9 cellular contexts compared by ENCODE assay signal in the genomic region with DNA sequence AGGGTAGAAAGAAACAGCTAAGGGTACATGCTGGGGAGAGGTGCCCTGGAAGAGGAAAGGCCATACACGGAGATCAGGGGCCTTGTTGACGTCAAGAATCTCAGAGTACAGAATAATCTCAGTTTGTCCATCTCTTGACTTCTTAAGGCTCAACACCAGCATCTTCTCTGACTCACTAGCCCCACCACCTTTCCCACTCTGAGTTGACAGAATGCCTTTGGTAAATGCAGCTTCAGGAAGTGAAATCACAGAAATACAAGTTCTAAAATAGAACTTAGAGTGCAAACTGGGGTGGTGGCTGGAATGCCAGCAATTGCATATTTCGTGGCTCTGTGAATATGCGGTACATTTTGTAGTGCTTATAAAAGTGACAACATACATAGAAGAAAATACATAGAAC. TPM values are rescaled to one million over a fixed set of nuclear protein-coding genes. Genes with fewer than 3 reads are reported as not detected.
DNase-seq lines count a peak whose midpoint lies in the region; ATAC-seq, FAIRE-seq and TF ChIP-seq lines count a peak whose summit lies in the region.
"Had no signal": no experiment of that assay in that cellular context is flagged by ENCODE, and none has a peak within 500 bp of the region (broad histone marks: within the 10 kb centered on the region; RNA-seq: fewer than 3 reads in every experiment).

No MANE protein-coding gene starts in this region.

- H3K4me3 Mint-ChIP-seq in WTC11 = peak overlapping the region; percentile 100

- peaks cover 2% of the 10 kb centered on the region for H4K20me1 ChIP-seq in keratinocyte (ENCODE audit: control insufficient read depth, extremely low read depth, insufficient read depth, low read length)

- no peak for TF ChIP-seq CTCF in A549 (IDR thresholded peaks at IDR 0.05)
- TF ChIP-seq CTCF in WTC11 (IDR thresholded peaks at IDR 0.05) = no peak
- TF ChIP-seq CTCF in keratinocyte (optimal IDR thresholded peaks at IDR 0.05 in 1 of 3, IDR thresholded peaks at IDR 0.05 in 1 of 3, conservative IDR thresholded peaks at IDR 0.05 in 1 of 3; ENCODE audit: extremely low read depth in 1 of 3, insufficient read depth in 2 of 3, low read length in 3 of 3) = no peak

- DNase-seq in A549 (ENCODE audit: low read depth in 1 of 2, low spot score in 1 of 2) (peak; percentile 7 to 10), GM12891 (ENCODE audit: insufficient read length, low spot score) (no peak), WTC11 (ENCODE audit: low spot score) (no peak), keratinocyte (ENCODE audit: low read depth, low spot score) (no peak), HT-29 (ENCODE audit: low spot score) (no peak)

- peaks cover 57% of the 10 kb centered on the region for H3K79me2 ChIP-seq in keratinocyte (ENCODE audit: control insufficient read depth, insufficient read depth, low read length)

- H3K9me1 ChIP-seq in keratinocyte (ENCODE audit: control insufficient read depth, extremely low read depth, insufficient read depth, low read length) = peaks cover 4% of the 10 kb centered on the region

- no peak for TF ChIP-seq EP300 in A549 (IDR thresholded peaks at IDR 0.05)

- TF ChIP-seq POLR2A in A549 (IDR thresholded peaks at IDR 0.05; ENCODE audit: low read length) (no peak), GM12891 (IDR thresholded peaks at IDR 0.05; ENCODE audit: low read depth, low read length) (no peak)

- peaks cover 3% of the 10 kb centered on the region; the same call in 1 of the 2 replicates for H3K36me3 Mint-ChIP-seq in WTC11

- dilution Hi-C loops in keratinocyte (cut with MboI; ENCODE audit: extremely low pct_ligation_motif_present, low sequenced_read_pairs) = no loop called here

- peak overlapping the region; percentile 79 for H3K4me3 ChIP-seq in A549
- H3K4me3 ChIP-seq in keratinocyte (ENCODE audit: control insufficient read depth in 2 of 3, extremely low read depth in 1 of 3, insufficient read depth in 2 of 3, low read depth in 1 of 3, low read length in 3 of 3) = peak overlapping the region in 2 of 3 experiments; percentile 72 to 98

- CTCF ChIA-PET in A549 (lab: Yijun Ruan, JAX) (interaction anchor here (1.1 to 1.4 kb wide), 3 partner anchors 10 to 129 kb away, joined by 3 to 8 read pairs (median 6); no protein-coding TSS in a partner anchor), WTC11 (lab: Charles Lee) (interaction anchor here (1.0 to 1.1 kb wide), 2 partner anchors 54 to 117 kb away, joined by 4 to 6 read pairs; no protein-coding TSS in a partner anchor)

- TF ChIP-seq RAD21 in A549 (conservative IDR thresholded peaks at IDR 0.05 in 1 of 2, IDR thresholded peaks at IDR 0.05 in 1 of 2) = no peak

- H3K27me3 ChIP-seq in keratinocyte (ENCODE audit: control insufficient read depth, extremely low read depth, insufficient read depth, low read length) = peaks cover 2% of the 10 kb centered on the region

- FAIRE-seq in A549 (lab: Jason Lieb, UNC) = no peak
- FAIRE-seq in GM12891 (lab: Jason Lieb, UNC) = peak; percentile 57
- FAIRE-seq in keratinocyte (lab: Jason Lieb, UNC) = no peak
- FAIRE-seq: islet of Langerhans had no signal

- H3K9me3 ChIP-seq in A549 (no peaks in the 10 kb centered on the region), keratinocyte (ENCODE audit: control insufficient read depth, low read depth, low read length) (no peaks in the 10 kb centered on the region)

- ATAC-seq in A549 = no peak
- no peak for ATAC-seq in WTC11
- no peak for ATAC-seq in GM19452 (IDR thresholded peaks at IDR 0.05; ENCODE audit: unreplicated experiment)
- ATAC-seq in HG02678 (IDR thresholded peaks at IDR 0.05; ENCODE audit: unreplicated experiment) = no peak
- no peak for ATAC-seq in GM19467 (IDR thresholded peaks at IDR 0.05; ENCODE audit: unreplicated experiment)

- H3K4me1 ChIP-seq in A549 (peaks cover 15% of the 10 kb centered on the region), keratinocyte (ENCODE audit: control insufficient read depth, extremely low read depth, insufficient read depth, low read length) (peaks cover 22% of the 10 kb centered on the region)

- WGBS in A549 (ENCODE audit: missing lambda C conversion rate) = 66% methylated on average over 4 of the region's 4 CpGs

- peaks cover 3% of the 10 kb centered on the region in 2 experiments for H3K36me3 ChIP-seq in keratinocyte (ENCODE audit: control insufficient read depth in 2 of 2, extremely low read depth in 1 of 2, insufficient read depth in 2 of 2, low read length in 2 of 2)

- no peaks in the 10 kb centered on the region for H3K9me3 Mint-ChIP-seq in WTC11

- H3K4me1 Mint-ChIP-seq in WTC11 = peaks cover 21% of the 10 kb centered on the region

- peak overlapping the region; percentile 18 for H3K9ac ChIP-seq in keratinocyte (ENCODE audit: control insufficient read depth, extremely low read depth, insufficient read depth, low read length)

- no peaks in the 10 kb centered on the region; the same call in 1 of the 2 replicates for H3K27me3 Mint-ChIP-seq in WTC11 (ENCODE audit: low read depth)

- peak overlapping the region; percentile 100 for H3K4me2 ChIP-seq in A549
- peak overlapping the region; percentile 98 for H3K4me2 ChIP-seq in keratinocyte (ENCODE audit: control insufficient read depth, extremely low read depth, insufficient read depth, low read depth, low read length)

- H2AFZ ChIP-seq in keratinocyte (ENCODE audit: control insufficient read depth, low read length) = no peak overlapping the region

- H3K27ac Mint-ChIP-seq in WTC11 = no peak overlapping the region

- POLR2A ChIA-PET in A549 (lab: Yijun Ruan, JAX) = interaction anchor here (1.2 kb wide), 1 partner anchor 218 kb away, joined by 4 read pairs; the partner anchor contains the start of gene PGBD5
- POLR2A ChIA-PET in WTC11 (lab: Charles Lee) = no interaction called here

- H3K27ac ChIP-seq in A549 (no peak overlapping the region), keratinocyte (ENCODE audit: control insufficient read depth, insufficient read depth, low read length) (no peak overlapping the region)

TF ChIP-seq in A549, 52 proteins besides CTCF, POLR2A, EP300 and RAD21 (continues in another document):
- TF ChIP-seq, protein P1, sequence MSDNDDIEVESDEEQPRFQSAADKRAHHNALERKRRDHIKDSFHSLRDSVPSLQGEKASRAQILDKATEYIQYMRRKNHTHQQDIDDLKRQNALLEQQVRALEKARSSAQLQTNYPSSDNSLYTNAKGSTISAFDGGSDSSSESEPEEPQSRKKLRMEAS (IDR thresholded peaks at IDR 0.05) = no peak

TF ChIP-seq in GM12891, 5 proteins besides CTCF, POLR2A, EP300 and RAD21:
- TF ChIP-seq PAX5 (IDR thresholded peaks at IDR 0.05; ENCODE audit: insufficient read depth, low read length, severe bottlenecking) (no peak), SPI1 (IDR thresholded peaks at IDR 0.05; ENCODE audit: low read depth, low read length) (peak; percentile 19; the same call in 1 of the 2 replicates)

TF ChIP-seq in WTC11, 78 proteins besides CTCF, POLR2A, EP300 and RAD21 (continues in another document):
- TF ChIP-seq JUN (CRISPR knock-in tag; IDR thresholded peaks at IDR 0.05) (no peak), EMX1 (CRISPR knock-in tag; IDR thresholded peaks at IDR 0.05) (no peak), NR2C2 (CRISPR knock-in tag; IDR thresholded peaks at IDR 0.05) (no peak), FOXK1 (CRISPR knock-in tag; IDR thresholded peaks at IDR 0.05) (no peak)
- TF ChIP-seq, protein P2, sequence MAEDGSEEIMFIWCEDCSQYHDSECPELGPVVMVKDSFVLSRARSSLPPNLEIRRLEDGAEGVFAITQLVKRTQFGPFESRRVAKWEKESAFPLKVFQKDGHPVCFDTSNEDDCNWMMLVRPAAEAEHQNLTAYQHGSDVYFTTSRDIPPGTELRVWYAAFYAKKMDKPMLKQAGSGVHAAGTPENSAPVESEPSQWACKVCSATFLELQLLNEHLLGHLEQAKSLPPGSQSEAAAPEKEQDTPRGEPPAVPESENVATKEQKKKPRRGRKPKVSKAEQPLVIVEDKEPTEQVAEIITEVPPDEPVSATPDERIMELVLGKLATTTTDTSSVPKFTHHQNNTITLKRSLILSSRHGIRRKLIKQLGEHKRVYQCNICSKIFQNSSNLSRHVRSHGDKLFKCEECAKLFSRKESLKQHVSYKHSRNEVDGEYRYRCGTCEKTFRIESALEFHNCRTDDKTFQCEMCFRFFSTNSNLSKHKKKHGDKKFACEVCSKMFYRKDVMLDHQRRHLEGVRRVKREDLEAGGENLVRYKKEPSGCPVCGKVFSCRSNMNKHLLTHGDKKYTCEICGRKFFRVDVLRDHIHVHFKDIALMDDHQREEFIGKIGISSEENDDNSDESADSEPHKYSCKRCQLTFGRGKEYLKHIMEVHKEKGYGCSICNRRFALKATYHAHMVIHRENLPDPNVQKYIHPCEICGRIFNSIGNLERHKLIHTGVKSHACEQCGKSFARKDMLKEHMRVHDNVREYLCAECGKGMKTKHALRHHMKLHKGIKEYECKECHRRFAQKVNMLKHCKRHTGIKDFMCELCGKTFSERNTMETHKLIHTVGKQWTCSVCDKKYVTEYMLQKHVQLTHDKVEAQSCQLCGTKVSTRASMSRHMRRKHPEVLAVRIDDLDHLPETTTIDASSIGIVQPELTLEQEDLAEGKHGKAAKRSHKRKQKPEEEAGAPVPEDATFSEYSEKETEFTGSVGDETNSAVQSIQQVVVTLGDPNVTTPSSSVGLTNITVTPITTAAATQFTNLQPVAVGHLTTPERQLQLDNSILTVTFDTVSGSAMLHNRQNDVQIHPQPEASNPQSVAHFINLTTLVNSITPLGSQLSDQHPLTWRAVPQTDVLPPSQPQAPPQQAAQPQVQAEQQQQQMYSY (CRISPR knock-in tag; IDR thresholded peaks at IDR 0.05) = no peak

RNA-seq across cellular contexts. Expression of gene COG2, which starts 1.6 kb away (rescaled TPM):
- 32.3 and 34.2 TPM in 2 replicates for polyA plus RNA-seq in A549 (2011; rRNA removed)
- 10.4 and 11.0 TPM in 2 replicates for polyA plus RNA-seq in A549 (2012; cell fraction: cytosol; rRNA removed)
- 8.8 and 11.1 TPM in 2 replicates for polyA plus RNA-seq in A549 (2012; cell fraction: nucleus; rRNA removed)
- 21.9 to 23.4 TPM (median 23.0 TPM) in 3 replicates for polyA plus RNA-seq in A549 (2017; fragmentation: RNase III; extraction: RNeasy Plus Mini Kit Qiagen cat#74134 plus additional on column Dnase treatment)
- 19.9 and 20.5 TPM in 2 replicates for polyA minus RNA-seq in A549 (2011; rRNA and poly(A)+ RNA removed)
- 12.5 TPM for polyA plus RNA-seq in GM12891 (2012; ENCODE audit: low read depth, missing spikeins)
- 30.9 to 32.0 TPM (median 31.1 TPM) in 3 replicates for total RNA-seq in WTC11 (2021)
- 14.3 to 19.3 TPM (median 18.6 TPM) in 3 replicates for polyA plus RNA-seq in keratinocyte
- polyA plus RNA-seq in keratinocyte (2011; ENCODE audit: low read depth) = 58.7 TPM
- polyA plus RNA-seq in keratinocyte (2011; cell fraction: cytosol; rRNA removed) = 12.3 and 19.7 TPM in 2 replicates
- 23.8 and 24.9 TPM in 2 replicates for polyA plus RNA-seq in keratinocyte (2011; cell fraction: nucleus; rRNA removed)
- polyA plus RNA-seq in keratinocyte (2012; ENCODE audit: low replicate concordance) = 12.2 and 14.5 TPM in 2 replicates
- polyA minus RNA-seq in keratinocyte = 7.1 to 21.2 TPM (median 17.2 TPM) in 3 replicates
- 9.6 TPM for polyA minus RNA-seq in keratinocyte (2011; cell fraction: cytosol; rRNA and poly(A)+ RNA removed)
- polyA minus RNA-seq in keratinocyte (2011; cell fraction: nucleus; rRNA and poly(A)+ RNA removed) = 12.8 and 20.5 TPM in 2 replicates
- total RNA-seq in HT-29 (2014; rRNA removed; shearing (Covaris generic)) = 15.8 and 18.6 TPM in 2 replicates

Comparison
In these comparisons a context has a peak if more than half of its experiments do, and no peak if none do; other contexts are left out.
1. DNase-seq: peak in A549 (2 of 2); none in GM12891 (single experiment), WTC11 (single experiment), keratinocyte (single experiment) and HT-29 (single experiment).